16 cellular contexts compared by ENCODE assay signal in the genomic region with DNA sequence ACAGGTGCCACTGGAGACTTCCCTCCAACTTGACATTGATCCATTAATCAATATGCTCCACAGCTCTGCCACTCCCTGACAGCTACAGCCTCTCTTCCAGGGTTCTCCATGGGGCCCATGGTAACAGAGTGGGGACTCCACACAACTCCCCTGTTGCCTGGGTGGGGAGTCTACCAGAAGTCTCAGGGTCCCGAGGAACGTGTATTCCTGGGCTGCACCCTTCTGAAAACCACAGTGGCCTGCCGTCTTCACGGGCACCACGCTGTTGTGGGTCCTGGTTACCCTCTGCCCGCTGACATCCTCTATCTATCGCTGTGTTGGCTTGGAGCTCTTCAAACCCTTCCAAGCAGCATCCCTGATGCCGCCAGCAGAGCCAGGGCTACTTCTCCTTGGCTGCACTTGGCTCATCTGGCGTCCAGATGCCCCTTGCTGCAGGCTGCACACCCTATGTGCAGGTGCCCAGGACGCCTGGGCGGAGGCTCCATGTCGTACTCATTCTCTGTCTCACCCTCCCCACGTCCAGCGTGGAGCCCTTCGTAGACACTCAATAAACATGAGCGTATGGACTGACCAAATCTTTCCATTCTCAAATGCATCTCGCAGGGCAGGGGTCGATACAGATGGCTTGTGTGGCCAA.
"Had no signal": no experiment of that assay in that cellular context is flagged by ENCODE, and none has a peak within 500 bp of the region (broad histone marks: within the 10 kb centered on the region; RNA-seq: fewer than 3 reads in every experiment).

No MANE protein-coding gene starts in this region.

- ATAC-seq: activated T-cell treated with anti-CD3 and anti-CD28 coated beads, Interleukin-2, amount 50 U/mL, for 72 hours; body of pancreas; left cardiac atrium; naive thymus-derived CD4-positive, alpha-beta T cell; psoas muscle had no signal

- H3K27ac Mint-ChIP-seq: activated CD4-positive, alpha-beta memory T cell treated with anti-CD3 and anti-CD28 coated beads for 36 hours; activated T-cell treated with anti-CD3 and anti-CD28 coated beads, Interleukin-2, amount 50 U/mL, for 72 hours; endodermal cell had no signal

- DNase-seq: activated CD4-positive, alpha-beta memory T cell treated with anti-CD3 and anti-CD28 coated beads for 36 hours; activated naive CD4-positive, alpha-beta T cell treated with Interleukin-2 at 50 U/mL for 16 hours; activated T-cell treated with anti-CD3 and anti-CD28 coated beads, Interleukin-2, amount 50 U/mL, for 72 hours; body of pancreas; dermis blood vessel endothelial cell; endodermal cell; foreskin fibroblast; glutamatergic neuron; immature natural killer cell; left cardiac atrium; naive thymus-derived CD4-positive, alpha-beta T cell; stimulated activated CD4-positive, alpha-beta T cell treated with anti-CD3 and anti-CD28 coated beads, Interleukin-12 subunit alpha, Interleukin-12 subunit beta, amount 100 ng/mL, for 4 hours; stimulated activated naive CD4-positive, alpha-beta T cell treated with Interleukin-2 at 50 U/mL for 16 hours; T-helper 9 cell had no signal

- H3K4me1 Mint-ChIP-seq: endodermal cell had no signal

- H3K27me3 Mint-ChIP-seq: central memory CD8-positive, alpha-beta T cell had no signal

- H3K4me3 Mint-ChIP-seq: activated CD4-positive, alpha-beta memory T cell treated with anti-CD3 and anti-CD28 coated beads for 36 hours; activated T-cell treated with anti-CD3 and anti-CD28 coated beads, Interleukin-2, amount 50 U/mL, for 72 hours; central memory CD8-positive, alpha-beta T cell; endodermal cell; naive thymus-derived CD4-positive, alpha-beta T cell had no signal
